1 cellular context compared by ENCODE assay signal in genomic region chr19:1274852-1275259, GRCh38.
TF ChIP-seq lines count a peak whose summit lies in the region.

No MANE protein-coding gene starts in this region.

TF ChIP-seq in K562, 482 proteins besides CTCF, POLR2A, EP300 and RAD21 (continued from another document and continues in another):
- TF ChIP-seq CUX1 (CRISPR knock-in tag; IDR thresholded peaks at IDR 0.05) (0 out of 2 replicates have a peak, but pooled peaks have one; percentile 76), ARNT (IDR thresholded peaks at IDR 0.05) (no peak), TFAP4 (CRISPR knock-in tag; IDR thresholded peaks at IDR 0.05; ENCODE audit: borderline replicate concordance) (peak; percentile 68), ZFX (CRISPR knock-in tag; IDR thresholded peaks at IDR 0.05) (peak; percentile 96; the same call in 1 of the 2 replicates), ZKSCAN8 (CRISPR knock-in tag; IDR thresholded peaks at IDR 0.05) (no peak), ZNF431 (CRISPR knock-in tag; IDR thresholded peaks at IDR 0.05) (peak; percentile 19; the same call in 1 of the 2 replicates), CBX1 (IDR thresholded peaks at IDR 0.05; ENCODE audit: low read depth) (0 out of 2 replicates have a peak, but pooled peaks have one; percentile 11), ZNF830 (CRISPR knock-in tag; IDR thresholded peaks at IDR 0.05) (peak; percentile 94), ZNF586 (CRISPR knock-in tag; conservative IDR thresholded peaks at IDR 0.05) (0 out of 2 replicates have a peak, but pooled peaks have one; percentile 3), HDAC8 (tag; IDR thresholded peaks at IDR 0.05) (peak; percentile 61; the same call in 1 of the 2 replicates), E2F1 (CRISPR knock-in tag; IDR thresholded peaks at IDR 0.05) (peak; percentile 58), THAP7 (CRISPR knock-in tag; IDR thresholded peaks at IDR 0.05) (0 out of 2 replicates have a peak, but pooled peaks have one; percentile 33), FIP1L1 (IDR thresholded peaks at IDR 0.05; ENCODE audit: low read depth, low read length, poor library complexity, severe bottlenecking) (peak; percentile 68), TGIF2 (CRISPR knock-in tag; IDR thresholded peaks at IDR 0.05) (0 out of 2 replicates have a peak, but pooled peaks have one; percentile 28), ZNF507 (tag; conservative IDR thresholded peaks at IDR 0.05) (no peak), GTF2E2 (tag; IDR thresholded peaks at IDR 0.05) (0 out of 2 replicates have a peak, but pooled peaks have one; percentile 85), ZNF764 (CRISPR knock-in tag; IDR thresholded peaks at IDR 0.05; ENCODE audit: low read depth) (peak; percentile 60), ZNF780A (CRISPR knock-in tag; IDR thresholded peaks at IDR 0.05) (peak; percentile 75; the same call in 1 of the 2 replicates), MNT (conservative IDR thresholded peaks at IDR 0.05) (peak; percentile 32 to 37; a peak in 1 of 4 replicates), ZNF282 (CRISPR knock-in tag; IDR thresholded peaks at IDR 0.05) (peak; percentile 75; the same call in 1 of the 2 replicates), TCF3 (CRISPR knock-in tag; IDR thresholded peaks at IDR 0.05) (0 out of 2 replicates have a peak, but pooled peaks have one; percentile 7), ZNF232 (CRISPR knock-in tag; IDR thresholded peaks at IDR 0.05) (0 out of 2 replicates have a peak, but pooled peaks have one; percentile 66), FOSL1 (tag; conservative IDR thresholded peaks at IDR 0.05) (0 out of 2 replicates have a peak, but pooled peaks have one; percentile 8), HMGN3 (IDR thresholded peaks at IDR 0.05; ENCODE audit: borderline replicate concordance, extremely low read depth, insufficient read length, low read depth, low read length) (peak; percentile 27), ID3 (CRISPR knock-in tag; IDR thresholded peaks at IDR 0.05) (no peak), ID3 (tag; IDR thresholded peaks at IDR 0.05) (peak; percentile 39; the same call in 1 of the 2 replicates), ARHGAP35 (IDR thresholded peaks at IDR 0.05; ENCODE audit: partially characterized antibody) (peak; percentile 53), DACH1 (IDR thresholded peaks at IDR 0.05; ENCODE audit: partially characterized antibody) (no peak), KLF6 (CRISPR knock-in tag; IDR thresholded peaks at IDR 0.05; ENCODE audit: borderline replicate concordance) (no peak), SRSF1 (IDR thresholded peaks at IDR 0.05; ENCODE audit: low read depth, low read length) (0 out of 2 replicates have a peak, but pooled peaks have one; percentile 83), ZBTB11 (CRISPR knock-in tag; IDR thresholded peaks at IDR 0.05) (peak in 1 of 3 experiments; percentile 32; a peak in 1 of 6 replicates), CHD1 (IDR thresholded peaks at IDR 0.05; ENCODE audit: low read length) (peak; percentile 71), ZNF184 (CRISPR knock-in tag; IDR thresholded peaks at IDR 0.05) (no peak), ZNF696 (CRISPR knock-in tag; conservative IDR thresholded peaks at IDR 0.05) (no peak), ZNF280B (CRISPR knock-in tag; IDR thresholded peaks at IDR 0.05) (0 out of 2 replicates have a peak, but pooled peaks have one; percentile 64), PHF20 (IDR thresholded peaks at IDR 0.05; ENCODE audit: partially characterized antibody) (peak; percentile 15), U2AF1 (optimal IDR thresholded peaks at IDR 0.05; ENCODE audit: low read depth, low read length) (peak; percentile 13), FOXA3 (CRISPR knock-in tag; conservative IDR thresholded peaks at IDR 0.05 in 1 of 2, IDR thresholded peaks at IDR 0.05 in 1 of 2) (no peak)
